ENCODE assay signal across 10 cellular contexts in genomic region chr17:38559880-38560230, GRCh38. TPM values are rescaled to one million over a fixed set of nuclear protein-coding genes. Genes with fewer than 3 reads are reported as not detected.
DNase-seq lines count a peak whose midpoint lies in the region; ATAC-seq and TF ChIP-seq lines count a peak whose summit lies in the region.
"Had no signal": no experiment of that assay in that cellular context is flagged by ENCODE, and none has a peak within 500 bp of the region (broad histone marks: within the 10 kb centered on the region; RNA-seq: fewer than 3 reads in every experiment).

No MANE protein-coding gene starts in this region.

- H3K27me3 Mint-ChIP-seq in H9 (ENCODE audit: low read depth) (peaks cover 88% of the 10 kb centered on the region), T-helper 17 cell (peaks cover 40% of the 10 kb centered on the region)

- no peak overlapping the region for H2BK120ac ChIP-seq in H9 (ENCODE audit: low read depth, low read length, poor library complexity, severe bottlenecking)

- no peak overlapping the region for H3T11ph ChIP-seq in H9 (ENCODE audit: low read length)

- H4K91ac ChIP-seq in H9 (ENCODE audit: insufficient read length, low read depth, low read length) = no peak overlapping the region

- H2AFZ ChIP-seq in ACC112 (ENCODE audit: low read length, unreplicated experiment) (no peak overlapping the region), H9 (ENCODE audit: low read length) (no peak overlapping the region), PC-3 (ENCODE audit: low read length) (no peak overlapping the region)

- H3K9ac ChIP-seq in H9 (ENCODE audit: extremely low read depth, insufficient read length, low read length) (no peak overlapping the region), PC-3 (ENCODE audit: low read length) (no peak overlapping the region)

- H3K4me2 ChIP-seq in H9 (ENCODE audit: insufficient read depth, insufficient read length, low read length) (peak overlapping the region; percentile 73), PC-3 (ENCODE audit: low read length) (no peak overlapping the region)

- no peak overlapping the region for H2AK5ac ChIP-seq in H9 (ENCODE audit: insufficient read length, low read length)

- H3K56ac ChIP-seq in H9 (ENCODE audit: insufficient read length, low read depth, low read length) = no peak overlapping the region

- no TSS peak for BruUV-seq in PC-3 (replicated peaks; lab: Mats Ljungman, UMichigan)

- ATAC-seq in T-helper 17 cell = no peak
- ATAC-seq in right lobe of liver = peak in 1 of 4 donors; percentile 0
- no peak for ATAC-seq in stimulated activated naive CD8-positive, alpha-beta T cell treated with anti-CD3 and anti-CD28 coated beads, Interleukin-15, Interleukin-2, amounts not matched to agents 100 U/mL and 50 U/mL, for 24 hours
- ATAC-seq in HG03457 (IDR thresholded peaks at IDR 0.05; ENCODE audit: unreplicated experiment) = no peak
- ATAC-seq in PC-3 = no peak

- WGBS in H9 (ENCODE audit: extremely low coverage, insufficient read length, low lambda C conversion rate) = no CpG with 5 or more reads among the region's 6 CpGs
- 0% methylated on average over 4 of the region's 6 CpGs for WGBS in right lobe of liver (ENCODE audit: insufficient coverage, low coverage, low lambda C conversion rate, missing lambda C conversion rate)

- peak overlapping the region in 1 of 2 experiments; percentile 70; a peak in 4 of 5 replicates for H3K4me3 Mint-ChIP-seq in H9
- H3K4me3 Mint-ChIP-seq in T-helper 17 cell = peak overlapping the region; percentile 100

- intact Hi-C loops in right lobe of liver (cut with DNase I) = no loop called here
- intact Hi-C loops in PC-3 (cut with micrococcal nuclease) = no loop called here

- H3K36me3 ChIP-seq in ACC112 (ENCODE audit: insufficient read depth, low read length) (no peaks in the 10 kb centered on the region), right lobe of liver (no peaks in the 10 kb centered on the region), PC-3 (ENCODE audit: low read depth, low read length) (no peaks in the 10 kb centered on the region)

- H3K4me1 ChIP-seq in ACC112 (ENCODE audit: control insufficient read depth, insufficient read depth, low read length, unreplicated experiment) (peaks cover 15% of the 10 kb centered on the region), H9 (ENCODE audit: insufficient read depth, low read length) (0 out of 2 replicates have a peak, but pooled peaks cover 2% of the 10 kb centered on the region), right lobe of liver (peaks cover 0 to 31% (median 13%) of the 10 kb centered on the region in 4 donors), PC-3 (ENCODE audit: insufficient read depth, low read length) (peaks cover 30% of the 10 kb centered on the region)

- no peak for TF ChIP-seq CTCF in H9 (conservative IDR thresholded peaks at IDR 0.05)
- TF ChIP-seq CTCF in right lobe of liver (IDR thresholded peaks at IDR 0.05) = no peak
- TF ChIP-seq CTCF in PC-3 (conservative IDR thresholded peaks at IDR 0.05; ENCODE audit: low read depth, low read length) = no peak

- no peak overlapping the region for H3K23ac ChIP-seq in H9 (ENCODE audit: insufficient read length, low read depth, low read length)

- H4K20me1 ChIP-seq in H9 (ENCODE audit: control insufficient read depth, insufficient read depth, insufficient read length) = peaks cover 2% of the 10 kb centered on the region
- no peaks in the 10 kb centered on the region for H4K20me1 ChIP-seq in PC-3 (ENCODE audit: low read length)

- peaks cover 47% of the 10 kb centered on the region for H3K27me3 ChIP-seq in ACC112 (ENCODE audit: insufficient read depth, low read length)
- peaks cover 47% of the 10 kb centered on the region for H3K27me3 ChIP-seq in H9 (ENCODE audit: insufficient read depth, low read length)
- H3K27me3 ChIP-seq in right lobe of liver = no peaks in the 10 kb centered on the region
- H3K27me3 ChIP-seq in PC-3 (ENCODE audit: low read length) = no peaks in the 10 kb centered on the region

- H3K4me3 ChIP-seq in ACC112 (ENCODE audit: low read depth, low read length) (peak overlapping the region; percentile 75), right lobe of liver (peak overlapping the region in 1 of 3 donors; percentile 43), PC-3 (ENCODE audit: low read length) (no peak overlapping the region)

- no peak overlapping the region for H3K18ac ChIP-seq in H9 (ENCODE audit: insufficient read length, low read depth, low read length)

- H4K5ac ChIP-seq in H9 (ENCODE audit: insufficient read length, low read depth, low read length) = no peak overlapping the region

- H3K9me2 ChIP-seq in PC-3 (replicated peaks; ENCODE audit: low read length) = no peaks in the 10 kb centered on the region

- DNase-seq in H9 (no peak), T-helper 17 cell (no peak), right lobe of liver (peak in 1 of 3 donors; percentile 71), NCI-H2081 treated with DMSO at 0.1 percent for 48 hours (lab: John Stamatoyannopoulos, UW) (no peak), PC-3 (no peak)
- no peak for DNase-seq in stimulated activated naive CD8-positive, alpha-beta T cell treated with anti-CD3 and anti-CD28 coated beads, Interleukin-15, Interleukin-2, amounts not matched to agents 100 U/mL and 50 U/mL, for 24 hours

- peaks cover 35 to 51% of the 10 kb centered on the region in 2 experiments for H3K4me1 Mint-ChIP-seq in H9
- peaks cover 33% of the 10 kb centered on the region for H3K4me1 Mint-ChIP-seq in T-helper 17 cell

- no peaks in the 10 kb centered on the region for H3K79me2 ChIP-seq in ACC112 (ENCODE audit: control insufficient read depth, insufficient read depth, low read length, unreplicated experiment)
- H3K79me2 ChIP-seq in H9 (ENCODE audit: insufficient read depth, low read length) = no peaks in the 10 kb centered on the region
- H3K79me2 ChIP-seq in PC-3 (ENCODE audit: low read length) = no peaks in the 10 kb centered on the region

- no peak overlapping the region for H3K4ac ChIP-seq in H9 (ENCODE audit: low read depth, low read length)

- no peaks in the 10 kb centered on the region for H3K79me1 ChIP-seq in H9 (ENCODE audit: insufficient read depth, low read depth, low read length, poor library complexity, severe bottlenecking)

- H3K9me3 Mint-ChIP-seq in H9 = no peaks in the 10 kb centered on the region; a peak in 1 of 5 replicates
- H3K9me3 Mint-ChIP-seq: neural crest cell had no signal

- H2BK15ac ChIP-seq in H9 (ENCODE audit: low read depth, low read length) = no peak overlapping the region

- H3K9me3 ChIP-seq in H9 (ENCODE audit: control insufficient read depth, low read depth, low read length) = no peaks in the 10 kb centered on the region
- no peaks in the 10 kb centered on the region for H3K9me3 ChIP-seq in T-helper 17 cell (ENCODE audit: control insufficient read depth, low read length, poor library complexity, severe bottlenecking)
- H3K9me3 ChIP-seq in right lobe of liver = no peaks in the 10 kb centered on the region
- no peaks in the 10 kb centered on the region for H3K9me3 ChIP-seq in PC-3 (ENCODE audit: low read length)

- H3K23me2 ChIP-seq in H9 (ENCODE audit: insufficient read length, low read depth, low read length, poor library complexity, severe bottlenecking) = peaks cover 26% of the 10 kb centered on the region

- no peaks in the 10 kb centered on the region for H3F3A ChIP-seq in PC-3 (ENCODE audit: low read length, unreplicated experiment)

- no peak overlapping the region for H2BK20ac ChIP-seq in H9 (ENCODE audit: low read depth, low read length, poor library complexity, severe bottlenecking)

- CTCF ChIA-PET in PC-3 (lab: Charles Lee) = no interaction called here

- H3K14ac ChIP-seq in H9 (ENCODE audit: insufficient read depth, low read length) = no peak overlapping the region

- no peak overlapping the region for H4K8ac ChIP-seq in H9 (replicated peaks; ENCODE audit: insufficient read length, low read depth, low read length)

- H3K36me3 Mint-ChIP-seq in H9 (ENCODE audit: insufficient read depth in 1 of 3, low read depth in 3 of 3) (peaks cover 0 to 3% (median 0%) of the 10 kb centered on the region in 3 experiments; a peak in 1 of 7 replicates), T-helper 17 cell (ENCODE audit: low read depth) (peaks cover 5% of the 10 kb centered on the region)

- no peak overlapping the region for H3K27ac Mint-ChIP-seq in H9
- no peak overlapping the region for H3K27ac Mint-ChIP-seq in T-helper 17 cell

- no peak overlapping the region for H3K27ac ChIP-seq in ACC112 (ENCODE audit: low read depth, low read length)
- H3K27ac ChIP-seq in H9 (ENCODE audit: insufficient read length, low read depth, low read length) = no peak overlapping the region
- H3K27ac ChIP-seq in right lobe of liver = peak overlapping the region in 2 of 3 donors; percentile 40 to 50
- no peak overlapping the region for H3K27ac ChIP-seq in PC-3 (ENCODE audit: low read length)

- POLR2A ChIA-PET in PC-3 (lab: Charles Lee; ENCODE audit: unreplicated experiment) = no interaction called here

- no peak for TF ChIP-seq POLR2A in right lobe of liver (IDR thresholded peaks at IDR 0.05)

- H2BK5ac ChIP-seq in H9 (ENCODE audit: insufficient read length, low read length) = no peak overlapping the region

- no peak overlapping the region for H2BK12ac ChIP-seq in H9 (ENCODE audit: insufficient read length, low read depth, low read length)

RNA-seq across cellular contexts. Expression of gene SRCIN1, which starts 45.9 kb away (rescaled TPM):
- total RNA-seq in H9 (2021) = 6.7 and 6.9 TPM in 2 replicates
- under 1 TPM; 0.26 to 0.52 TPM for total RNA-seq in T-helper 17 cell
- total RNA-seq in right lobe of liver = 10 to 100 TPM in 4 of 6 experiments, 1 to 10 TPM in 2; 5.6 to 17.6 (median 11.5) TPM
- total RNA-seq in PC-3 (2014; rRNA removed) = 1.8 and 2.6 TPM in 2 replicates
- total RNA-seq: RPMI7951 had no signal

Comparison
In these comparisons a context has a peak if more than half of its experiments do, and no peak if none do; other contexts are left out.
1. H3K27ac ChIP-seq: peak in right lobe of liver (2 of 3); none in ACC112 (single experiment), H9 (single experiment) and PC-3 (single experiment).